In the genomic region with DNA sequence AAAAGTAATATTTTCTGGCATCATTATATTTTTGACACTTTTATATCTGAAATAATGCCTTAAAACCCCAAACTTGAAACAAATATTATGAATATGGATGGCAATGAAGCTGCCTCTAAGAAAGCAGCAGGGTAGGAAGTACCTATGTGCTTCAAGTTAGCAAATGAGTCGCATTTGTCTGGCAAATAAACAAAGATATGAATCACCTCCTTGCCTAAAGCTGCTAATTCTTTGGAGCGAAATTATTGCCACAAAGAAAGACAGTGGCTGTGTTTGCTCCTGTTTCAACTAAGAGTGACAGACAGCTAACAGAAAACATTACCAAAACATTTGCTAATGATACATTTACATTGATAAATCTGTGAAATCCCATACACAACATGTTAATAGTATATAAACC, we compare ENCODE assay signal across 25 cellular contexts.
"Had no signal": no experiment of that assay in that cellular context is flagged by ENCODE, and none has a peak within 500 bp of the region (broad histone marks: within the 10 kb centered on the region; RNA-seq: fewer than 3 reads in every experiment).

No MANE protein-coding gene starts in this region.

- H3K4me1 Mint-ChIP-seq: activated naive CD4-positive, alpha-beta T cell treated with anti-CD3 and anti-CD28 coated beads, Interleukin-2, amount 10 ng/mL, durations not matched to agents 7 days and 5 days; activated naive CD8-positive, alpha-beta T cell treated with anti-CD3 and anti-CD28 coated beads for 36 hours had no signal

- DNase-seq: activated CD4-positive, alpha-beta T cell treated with anti-CD3 and anti-CD28 coated beads for 4 hours; activated CD8-positive, alpha-beta memory T cell treated with anti-CD3 and anti-CD28 coated beads, Interleukin-2, amount 50 U/mL, for 4 hours; activated CD8-positive, alpha-beta T cell treated with anti-CD3 and anti-CD28 coated beads for 36 hours; activated gamma-delta T cell treated with Interleukin-2 at 50 U/mL for 16 hours; activated naive CD4-positive, alpha-beta T cell treated with anti-CD3 and anti-CD28 coated beads, Interleukin-2, amount 10 ng/mL, durations not matched to agents 7 days and 5 days; activated naive CD8-positive, alpha-beta T cell treated with anti-CD3 and anti-CD28 coated beads for 36 hours; activated T-cell treated with anti-CD3 and anti-CD28 coated beads, Interleukin-2, amount 50 U/mL, for 72 hours; anterior cingulate cortex; KG1; MG63; NCI-H1105; NCI-H1436; NCI-H1694 treated with DMSO at 0.1 percent for 48 hours; NCI-H2029 treated with DMSO at 0.1 percent for 48 hours; NCI-H446 treated with DMSO at 0.1 percent for 48 hours; NCI-H524 treated with DMSO at 0.1 percent for 48 hours; NCI-H82; RPMI8226; SW 1271 had no signal

- H3K27ac Mint-ChIP-seq: activated CD8-positive, alpha-beta T cell treated with anti-CD3 and anti-CD28 coated beads for 36 hours; activated naive CD4-positive, alpha-beta T cell treated with anti-CD3 and anti-CD28 coated beads, Interleukin-2, amount 10 ng/mL, durations not matched to agents 7 days and 5 days; activated naive CD8-positive, alpha-beta T cell treated with anti-CD3 and anti-CD28 coated beads for 36 hours; activated T-cell treated with anti-CD3 and anti-CD28 coated beads, Interleukin-2, amount 50 U/mL, for 72 hours; activated T-helper 2 cell treated with anti-CD3 and anti-CD28 coated beads, Interferon-gamma antibody, Interleukin-2, Interleukin-4, amounts not matched to agents 10 μg/mL and 5 μg/mL and 100 μg/mL, durations not matched to agents 14 hours and 24 hours and 36 hours; T-helper 2 cell treated with Interferon-gamma antibody and Interleukin-4, amounts not matched to agents 5 μg/mL and 100 μg/mL, for 36 hours had no signal

- H3K27me3 Mint-ChIP-seq: activated CD8-positive, alpha-beta T cell treated with anti-CD3 and anti-CD28 coated beads for 36 hours; activated naive CD4-positive, alpha-beta T cell treated with anti-CD3 and anti-CD28 coated beads, Interleukin-2, amount 10 ng/mL, durations not matched to agents 7 days and 5 days; activated naive CD8-positive, alpha-beta T cell treated with anti-CD3 and anti-CD28 coated beads for 36 hours had no signal

- H3K36me3 Mint-ChIP-seq: activated naive CD4-positive, alpha-beta T cell treated with anti-CD3 and anti-CD28 coated beads, Interleukin-2, amount 10 ng/mL, durations not matched to agents 7 days and 5 days; activated naive CD8-positive, alpha-beta T cell treated with anti-CD3 and anti-CD28 coated beads for 36 hours had no signal

- H3K4me3 Mint-ChIP-seq: activated CD8-positive, alpha-beta T cell treated with anti-CD3 and anti-CD28 coated beads for 36 hours; activated naive CD4-positive, alpha-beta T cell treated with anti-CD3 and anti-CD28 coated beads, Interleukin-2, amount 10 ng/mL, durations not matched to agents 7 days and 5 days; activated naive CD8-positive, alpha-beta T cell treated with anti-CD3 and anti-CD28 coated beads for 36 hours; activated T-cell treated with anti-CD3 and anti-CD28 coated beads, Interleukin-2, amount 50 U/mL, for 72 hours; T-helper 2 cell treated with Interferon-gamma antibody and Interleukin-4, amounts not matched to agents 5 μg/mL and 100 μg/mL, for 36 hours had no signal

- H3K27ac ChIP-seq: SK-N-MC had no signal

- H3K4me3 ChIP-seq: MG63, SK-N-MC had no signal

- ATAC-seq: activated CD4-positive, CD25-positive, alpha-beta regulatory T cell treated with anti-CD3 and anti-CD28 coated beads, Interleukin-2, amount 50 U/mL, for 24 hours; activated CD8-positive, alpha-beta T cell treated with anti-CD3 and anti-CD28 coated beads for 36 hours; activated T-cell treated with anti-CD3 and anti-CD28 coated beads, Interleukin-2, amount 50 U/mL, for 72 hours; Panc1; Right ventricle myocardium inferior had no signal

- H3K9me3 ChIP-seq: MG63 had no signal

- H3K36me3 ChIP-seq: MG63 had no signal

- H3K27me3 ChIP-seq: MG63 had no signal
